In the genomic region with DNA sequence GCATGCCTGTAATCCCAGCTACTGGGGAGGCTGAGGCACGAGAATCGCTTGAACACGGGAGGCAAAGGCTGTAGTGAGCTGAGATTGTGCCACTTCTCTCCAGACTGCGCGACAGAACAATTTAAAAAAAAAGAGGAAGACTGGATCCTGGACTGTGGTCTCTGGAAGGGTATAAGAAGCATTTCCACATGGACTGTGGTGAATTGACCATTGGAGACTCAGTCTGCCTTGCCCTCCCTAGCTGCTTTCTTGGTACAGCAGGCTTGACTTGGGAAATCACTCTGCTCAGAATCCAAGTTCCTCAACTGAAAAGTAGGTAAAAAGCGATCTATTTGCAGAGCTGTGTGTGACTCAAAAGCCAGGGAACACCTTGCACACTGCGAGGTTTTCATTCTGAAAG, we compare ENCODE assay signal across 8 cellular contexts. TPM values are rescaled to one million over a fixed set of nuclear protein-coding genes. Genes with fewer than 3 reads are reported as not detected.
DNase-seq lines count a peak whose midpoint lies in the region; ATAC-seq and TF ChIP-seq lines count a peak whose summit lies in the region.

No MANE protein-coding gene starts in this region.

- no peak overlapping the region for H3K4ac ChIP-seq in IMR-90 (ENCODE audit: low read depth, low read length)

- H2BK20ac ChIP-seq in IMR-90 (ENCODE audit: low read depth, low read length) = no peak overlapping the region

- peak overlapping the region; percentile 99 for H3K27ac Mint-ChIP-seq in activated naive CD8-positive, alpha-beta T cell treated with anti-CD3 and anti-CD28 coated beads, Interleukin-2, amount 10 ng/mL, durations not matched to agents 7 days and 5 days
- H3K27ac Mint-ChIP-seq in neural crest cell (ENCODE audit: unreplicated experiment) = peak overlapping the region; percentile 81

- 0 out of 2 replicates have a peak, but pooled peaks cover 2% of the 10 kb centered on the region for H3K36me3 ChIP-seq in IMR-90 (ENCODE audit: control insufficient read depth, insufficient read depth, low read length)

- no peak overlapping the region for H2BK15ac ChIP-seq in IMR-90 (ENCODE audit: low read depth, low read length)

- TF ChIP-seq CTCF in IMR-90 (conservative IDR thresholded peaks at IDR 0.05; ENCODE audit: low read depth, low read length) (no peak), neural crest cell (conservative IDR thresholded peaks at IDR 0.05) (no peak)

- H2BK5ac ChIP-seq in IMR-90 (ENCODE audit: low read depth, low read length, poor library complexity, severe bottlenecking) = no peak overlapping the region

- 0 out of 2 replicates have a peak overlapping the region, but pooled peaks have one; percentile 24 for H2AK5ac ChIP-seq in IMR-90 (ENCODE audit: low read depth, low read length)

- no peak overlapping the region for H4K8ac ChIP-seq in IMR-90 (ENCODE audit: low read depth in 2 of 2, low read length in 2 of 2)

- no peaks in the 10 kb centered on the region for H3K9me3 ChIP-seq in IMR-90 (ENCODE audit: control insufficient read depth, insufficient read depth, low read length)

- in situ Hi-C loops in IMR-90 (cut with MboI; ENCODE audit: low sequenced_read_pairs) = no loop called here

- H3K9me3 Mint-ChIP-seq in activated naive CD8-positive, alpha-beta T cell treated with anti-CD3 and anti-CD28 coated beads, Interleukin-2, amount 10 ng/mL, durations not matched to agents 7 days and 5 days = no peaks in the 10 kb centered on the region
- H3K9me3 Mint-ChIP-seq in neural crest cell = no peaks in the 10 kb centered on the region

- H3K27me3 Mint-ChIP-seq in activated naive CD8-positive, alpha-beta T cell treated with anti-CD3 and anti-CD28 coated beads, Interleukin-2, amount 10 ng/mL, durations not matched to agents 7 days and 5 days = no peaks in the 10 kb centered on the region
- no peaks in the 10 kb centered on the region for H3K27me3 Mint-ChIP-seq in neural crest cell (ENCODE audit: low read depth)

- DNase-seq in CD1c-positive myeloid dendritic cell (ENCODE audit: extremely low spot score) (peak; percentile 82), IMR-90 (no peak), neural crest cell (ENCODE audit: low read depth, low spot score) (no peak), NCI-H748 (lab: John Stamatoyannopoulos, UW; ENCODE audit: unreplicated experiment) (no peak), NCI-H1694 treated with DMSO at 0.1 percent for 48 hours (lab: John Stamatoyannopoulos, UW) (no peak), erythroblast (lab: John Stamatoyannopoulos, UW) (no peak)
- no peak for DNase-seq in activated naive CD8-positive, alpha-beta T cell treated with anti-CD3 and anti-CD28 coated beads, Interleukin-2, amount 10 ng/mL, durations not matched to agents 7 days and 5 days

- H4K5ac ChIP-seq in IMR-90 (ENCODE audit: low read depth, low read length) = no peak overlapping the region

- peaks cover 9 to 35% of the 10 kb centered on the region in 2 experiments; a peak in 2 of 4 replicates for H3K79me1 ChIP-seq in IMR-90 (ENCODE audit: low read depth in 1 of 2, low read length in 2 of 2)

- no peak overlapping the region for H4K91ac ChIP-seq in IMR-90 (ENCODE audit: insufficient read depth, low read depth, low read length)

- no peak overlapping the region for H3K27ac ChIP-seq in IMR-90 (ENCODE audit: insufficient read depth, low read length)

- POLR2A ChIA-PET in IMR-90 (lab: Charles Lee; ENCODE audit: unreplicated experiment) = no interaction called here
- POLR2A ChIA-PET in activated naive CD8-positive, alpha-beta T cell treated with anti-CD3 and anti-CD28 coated beads, Interleukin-2, amount 10 ng/mL, durations not matched to agents 7 days and 5 days (lab: Charles Lee) = interaction anchor here (0.6 to 2.2 kb wide), 11 partner anchors 8 to 760 kb away, joined by 3 to 12 read pairs (median 3); partner anchors contain the start of gene UBALD1

- no peaks in the 10 kb centered on the region for H3K27me3 ChIP-seq in IMR-90 (ENCODE audit: control insufficient read depth, insufficient read depth, low read length)

- peaks cover 26% of the 10 kb centered on the region for H4K20me1 ChIP-seq in IMR-90 (ENCODE audit: insufficient read depth, low read length)

- CTCF ChIA-PET in IMR-90 (lab: Yijun Ruan, JAX) = interaction anchor here (1.1 to 1.2 kb wide), 2 partner anchors 17 to 76 kb away, joined by 3 to 5 read pairs; no protein-coding TSS in a partner anchor

- no peak overlapping the region for H3K18ac ChIP-seq in IMR-90 (ENCODE audit: low read depth, low read length)

- no peak overlapping the region for H3K9ac ChIP-seq in IMR-90 (ENCODE audit: low read depth, low read length)

- no peak overlapping the region for H3K14ac ChIP-seq in IMR-90 (replicated peaks; ENCODE audit: low read depth, low read length)

- peaks cover 10% of the 10 kb centered on the region for H3K36me3 Mint-ChIP-seq in activated naive CD8-positive, alpha-beta T cell treated with anti-CD3 and anti-CD28 coated beads, Interleukin-2, amount 10 ng/mL, durations not matched to agents 7 days and 5 days
- no peaks in the 10 kb centered on the region for H3K36me3 Mint-ChIP-seq in neural crest cell (ENCODE audit: low read depth)

- no peak overlapping the region for H2AK9ac ChIP-seq in IMR-90 (replicated peaks; ENCODE audit: low read depth, low read length, poor library complexity)

- peak overlapping the region; percentile 93 for H3K4me3 Mint-ChIP-seq in activated naive CD8-positive, alpha-beta T cell treated with anti-CD3 and anti-CD28 coated beads, Interleukin-2, amount 10 ng/mL, durations not matched to agents 7 days and 5 days
- peak overlapping the region; percentile 90 for H3K4me3 Mint-ChIP-seq in neural crest cell

- intact Hi-C loops in IMR-90 (cut with micrococcal nuclease) = no loop called here

- no peak overlapping the region for H3K56ac ChIP-seq in IMR-90 (ENCODE audit: extremely low read depth, insufficient read depth, low read length)

- peaks cover 7% of the 10 kb centered on the region for H3K9me1 ChIP-seq in IMR-90 (ENCODE audit: insufficient read depth, low read length)

- H2AFZ ChIP-seq in IMR-90 (replicated peaks; ENCODE audit: low read length, poor library complexity) = no peak overlapping the region

- WGBS in IMR-90 (ENCODE audit: extremely low coverage in 2 of 2, insufficient read length in 1 of 2), 2 experiments = 66% methylated on average over 3 of the region's 7 CpGs; no CpG with 5 or more reads in 1 of the 2 experiments

- H3K4me2 ChIP-seq in IMR-90 (ENCODE audit: low read depth, low read length) = no peak overlapping the region

- BruUV-seq in IMR-90 (replicated peaks; lab: Mats Ljungman, UMichigan) = no TSS peak

- peaks cover 11% of the 10 kb centered on the region for H3K4me1 ChIP-seq in IMR-90 (ENCODE audit: control insufficient read depth, insufficient read depth, low read length)

- H3K4me3 ChIP-seq in IMR-90 (ENCODE audit: insufficient read depth, low read depth, low read length) = no peak overlapping the region

- TF ChIP-seq POLR2A in IMR-90 (IDR thresholded peaks at IDR 0.05; ENCODE audit: low read depth, low read length) (no peak), erythroblast (IDR thresholded peaks at IDR 0.05; ENCODE audit: low read length) (no peak)

- ATAC-seq in IMR-90 (ENCODE audit: low read depth) = no peak
- no peak for ATAC-seq in activated naive CD8-positive, alpha-beta T cell treated with anti-CD3 and anti-CD28 coated beads, Interleukin-2, amount 10 ng/mL, durations not matched to agents 7 days and 5 days (ENCODE audit: low read depth)
- no peak for ATAC-seq in GM19467 (IDR thresholded peaks at IDR 0.05; ENCODE audit: unreplicated experiment)

- no peak overlapping the region for H3K23ac ChIP-seq in IMR-90 (ENCODE audit: low read depth, low read length)

- TF ChIP-seq RAD21 in IMR-90 (IDR thresholded peaks at IDR 0.05; ENCODE audit: low read length) = no peak

- H3K4me1 Mint-ChIP-seq in activated naive CD8-positive, alpha-beta T cell treated with anti-CD3 and anti-CD28 coated beads, Interleukin-2, amount 10 ng/mL, durations not matched to agents 7 days and 5 days = peaks cover 31% of the 10 kb centered on the region
- peaks cover 23% of the 10 kb centered on the region for H3K4me1 Mint-ChIP-seq in neural crest cell

- no peak overlapping the region for H2BK120ac ChIP-seq in IMR-90 (ENCODE audit: low read depth, low read length)

- dilution Hi-C loops in IMR-90 (cut with HindIII; ENCODE audit: low sequenced_read_pairs, unreplicated experiment) = no loop called here

TF ChIP-seq in IMR-90, 13 proteins besides CTCF, POLR2A, EP300 and RAD21:
- no peak for TF ChIP-seq MAZ (IDR thresholded peaks at IDR 0.05; ENCODE audit: borderline replicate concordance, low read depth, low read length)

RNA-seq across cellular contexts. Expression of gene MGRN1, which starts 1.0 kb away (rescaled TPM):
- total RNA-seq in IMR-90 (2012; rRNA removed) (11.7 and 13.9 TPM in 2 replicates), neural crest cell (79.7 and 83.1 TPM in 2 replicates)
- 26.7 and 32.7 TPM in 2 replicates for polyA plus RNA-seq in IMR-90 (2012; rRNA removed)
- polyA plus RNA-seq in IMR-90 (2012; cell fraction: cytosol; rRNA removed) = 29.0 and 31.5 TPM in 2 replicates
- 31.0 and 54.6 TPM in 2 replicates for polyA plus RNA-seq in IMR-90 (2012; cell fraction: nucleus; rRNA removed; ENCODE audit: low replicate concordance)
- 10 to 100 TPM; 84.4 to 91.7 TPM for total RNA-seq in activated naive CD8-positive, alpha-beta T cell treated with anti-CD3 and anti-CD28 coated beads, Interleukin-2, amount 10 ng/mL, durations not matched to agents 7 days and 5 days

RNA-seq across cellular contexts. Expression of gene UBALD1, which starts 8.9 kb away (rescaled TPM):
- 1.3 and 1.9 TPM in 2 replicates for total RNA-seq in IMR-90 (2012; rRNA removed)
- polyA plus RNA-seq in IMR-90 (2012; rRNA removed) = 14.5 and 20.5 TPM in 2 replicates
- polyA plus RNA-seq in IMR-90 (2012; cell fraction: cytosol; rRNA removed) = 12.3 and 29.5 TPM in 2 replicates
- polyA plus RNA-seq in IMR-90 (2012; cell fraction: nucleus; rRNA removed; ENCODE audit: low replicate concordance) = 53.3 and 131 TPM in 2 replicates
- total RNA-seq in activated naive CD8-positive, alpha-beta T cell treated with anti-CD3 and anti-CD28 coated beads, Interleukin-2, amount 10 ng/mL, durations not matched to agents 7 days and 5 days = 10 to 100 TPM; 21.3 to 23.7 TPM
- total RNA-seq in neural crest cell = 14.8 and 17.6 TPM in 2 replicates
